ENCODE assay signal across 14 cellular contexts in genomic region chr10:84214046-84214572, GRCh38. TPM values are rescaled to one million over a fixed set of nuclear protein-coding genes. Genes with fewer than 3 reads are reported as not detected.
DNase-seq lines count a peak whose midpoint lies in the region; ATAC-seq and TF ChIP-seq lines count a peak whose summit lies in the region.
"Had no signal": no experiment of that assay in that cellular context is flagged by ENCODE, and none has a peak within 500 bp of the region (broad histone marks: within the 10 kb centered on the region; RNA-seq: fewer than 3 reads in every experiment).

No MANE protein-coding gene starts in this region.

- CTCF ChIA-PET in CD8-positive, alpha-beta T cell (lab: Charles Lee), result interaction anchor here (5.1 to 19.8 kb wide), 2 partner anchors 8 to 67 kb away, joined by 27 to 372 read pairs; partner anchors contain the start of gene GHITM
- CTCF ChIA-PET in OCI-LY7 (lab: Charles Lee; ENCODE audit: unreplicated experiment), result no interaction called here

- H3K4me3 ChIP-seq in CD8-positive, alpha-beta T cell (ENCODE audit: low read depth, low read length), result no peak overlapping the region
- peak overlapping the region; percentile 18 for H3K4me3 ChIP-seq in iPS-15b (ENCODE audit: low read depth, low read length)
- H3K4me3 ChIP-seq in OCI-LY7 (ENCODE audit: low read depth, low read length, poor library complexity, severe bottlenecking), result no peak overlapping the region
- H3K4me3 ChIP-seq: right lobe of liver, stomach had no signal

- H3K4me1 Mint-ChIP-seq in CD8-positive, alpha-beta T cell (ENCODE audit: low read depth), result no peaks in the 10 kb centered on the region

- TF ChIP-seq CTCF in CD8-positive, alpha-beta T cell (IDR thresholded peaks at IDR 0.05), result no peak
- no peak for TF ChIP-seq CTCF in OCI-LY7 (conservative IDR thresholded peaks at IDR 0.05; ENCODE audit: low read length)

- no peak overlapping the region for H3K27ac Mint-ChIP-seq in CD8-positive, alpha-beta T cell
- H3K27ac Mint-ChIP-seq: activated naive CD8-positive, alpha-beta T cell; T-helper 1 cell treated with Interleukin-12 subunit alpha and Interleukin-12 subunit beta and Interleukin-4 antibody, amounts not matched to agents 30 μg/mL and 1 μg/mL, for 36 hours had no signal

- no peaks in the 10 kb centered on the region for H4K20me1 ChIP-seq in OCI-LY7 (ENCODE audit: insufficient read depth, low read length)

- no peaks in the 10 kb centered on the region for H3K79me2 ChIP-seq in OCI-LY7 (ENCODE audit: insufficient read depth, low read depth, low read length)

- no peaks in the 10 kb centered on the region for H3K9me3 Mint-ChIP-seq in CD8-positive, alpha-beta T cell

- no peaks in the 10 kb centered on the region for H3K36me3 Mint-ChIP-seq in CD8-positive, alpha-beta T cell
- H3K36me3 Mint-ChIP-seq: activated naive CD8-positive, alpha-beta T cell had no signal

- H3K9me3 ChIP-seq in CD8-positive, alpha-beta T cell (ENCODE audit: low read length), result no peaks in the 10 kb centered on the region
- H3K9me3 ChIP-seq in iPS-15b (ENCODE audit: control insufficient read depth, insufficient read depth, low read length) (no peaks in the 10 kb centered on the region), OCI-LY7 (ENCODE audit: low read length) (no peaks in the 10 kb centered on the region)
- H3K9me3 ChIP-seq: right lobe of liver, stomach had no signal

- ATAC-seq in CD8-positive, alpha-beta T cell, result no peak
- ATAC-seq in GM18907 (IDR thresholded peaks at IDR 0.05; ENCODE audit: unreplicated experiment) (peak; percentile 24), HG03439 (IDR thresholded peaks at IDR 0.05; ENCODE audit: unreplicated experiment) (peak; percentile 16)

- no peak overlapping the region for H3K9ac ChIP-seq in iPS-15b (ENCODE audit: low read depth, low read length)

- DNase-seq in CD8-positive, alpha-beta T cell, result no peak
- DNase-seq in dedifferentiated amniotic fluid mesenchymal stem cell (ENCODE audit: extremely low spot score) (no peak), NCI-H748 treated with DMSO at 0.1 percent for 48 hours (lab: John Stamatoyannopoulos, UW) (no peak), OCI-LY7 (ENCODE audit: low spot score) (no peak)
- no peak for DNase-seq in stimulated activated CD8-positive, alpha-beta memory T cell treated with anti-CD3 and anti-CD28 coated beads, Interleukin-4, amount 100 ng/mL, for 48 hours
- DNase-seq: cerebellar nuclear complex, right lobe of liver, stomach had no signal

- H3K36me3 ChIP-seq in CD8-positive, alpha-beta T cell (ENCODE audit: insufficient read depth, low read length), result no peaks in the 10 kb centered on the region
- H3K36me3 ChIP-seq in iPS-15b (ENCODE audit: control insufficient read depth, insufficient read depth, low read length), result no peaks in the 10 kb centered on the region
- no peaks in the 10 kb centered on the region for H3K36me3 ChIP-seq in OCI-LY7 (ENCODE audit: insufficient read depth, low read length)
- H3K36me3 ChIP-seq: right lobe of liver, stomach had no signal

- H3K9me2 ChIP-seq in OCI-LY7 (ENCODE audit: insufficient read depth, low read length), result no peaks in the 10 kb centered on the region

- no peaks in the 10 kb centered on the region for H3K4me1 ChIP-seq in CD8-positive, alpha-beta T cell (ENCODE audit: insufficient read depth, low read length)
- H3K4me1 ChIP-seq in iPS-15b (ENCODE audit: control insufficient read depth, insufficient read depth, low read length) (no peaks in the 10 kb centered on the region), OCI-LY7 (ENCODE audit: insufficient read depth, low read length, poor library complexity, severe bottlenecking) (no peaks in the 10 kb centered on the region)
- H3K4me1 ChIP-seq: right lobe of liver, stomach had no signal

- H3K4me3 Mint-ChIP-seq in CD8-positive, alpha-beta T cell, result peak overlapping the region; percentile 43
- H3K4me3 Mint-ChIP-seq: activated naive CD8-positive, alpha-beta T cell; T-helper 1 cell treated with Interleukin-12 subunit alpha and Interleukin-12 subunit beta and Interleukin-4 antibody, amounts not matched to agents 30 μg/mL and 1 μg/mL, for 36 hours had no signal

- no peak overlapping the region for H3K27ac ChIP-seq in CD8-positive, alpha-beta T cell (ENCODE audit: low read depth, low read length)
- H3K27ac ChIP-seq in OCI-LY7 (ENCODE audit: low read depth, low read length, poor library complexity, severe bottlenecking), result no peak overlapping the region
- H3K27ac ChIP-seq: right lobe of liver, stomach had no signal

- BruUV-seq in OCI-LY7 (replicated peaks; lab: Mats Ljungman, UMichigan), result no TSS peak

- intact Hi-C loops in CD8-positive, alpha-beta T cell (cut with DNase I, micrococcal nuclease), result no loop called here
- intact Hi-C loops in OCI-LY7 (cut with micrococcal nuclease; ENCODE audit: unreplicated experiment), result no loop called here

- H3K27me3 ChIP-seq in CD8-positive, alpha-beta T cell (ENCODE audit: insufficient read depth, low read length), result no peaks in the 10 kb centered on the region
- peaks cover 2% of the 10 kb centered on the region for H3K27me3 ChIP-seq in iPS-15b (ENCODE audit: control insufficient read depth, insufficient read depth, low read length)
- H3K27me3 ChIP-seq: right lobe of liver, stomach had no signal

- no peaks in the 10 kb centered on the region for H3K27me3 Mint-ChIP-seq in CD8-positive, alpha-beta T cell (ENCODE audit: low read depth)
- H3K27me3 Mint-ChIP-seq: activated naive CD8-positive, alpha-beta T cell had no signal

- no peak overlapping the region for H3K4me2 ChIP-seq in OCI-LY7 (ENCODE audit: low read length)

- POLR2A ChIA-PET in CD8-positive, alpha-beta T cell (lab: Charles Lee), result no interaction called here
- POLR2A ChIA-PET in OCI-LY7 (lab: Charles Lee), result no interaction called here

- no peak overlapping the region for H2AFZ ChIP-seq in OCI-LY7 (ENCODE audit: low read length)

RNA-seq across cellular contexts. Expression of gene LRIT2, which starts 11.2 kb away (rescaled TPM):
- total RNA-seq in CD8-positive, alpha-beta T cell, result not detected
- total RNA-seq in OCI-LY7 (2014; rRNA removed; shearing (Covaris generic)), result not detected in 2 replicates
- total RNA-seq in OCI-LY7 (2022), result not detected in 2 replicates
- total RNA-seq: activated CD8-positive, alpha-beta memory T cell treated with anti-CD3 and anti-CD28 coated beads for 36 hours; right lobe of liver; stomach had no signal

RNA-seq across cellular contexts. Expression of gene CDHR1, which starts 19.8 kb away (rescaled TPM):
- total RNA-seq in CD8-positive, alpha-beta T cell, result 1 to 10 TPM; 1.5 to 1.7 TPM
- total RNA-seq in OCI-LY7 (2014; rRNA removed; shearing (Covaris generic)), result not detected in 2 replicates
- not detected in 2 replicates for total RNA-seq in OCI-LY7 (2022)

RNA-seq across cellular contexts. Expression of gene LRIT1, which starts 27.2 kb away (rescaled TPM):
- not detected for total RNA-seq in CD8-positive, alpha-beta T cell
- total RNA-seq in OCI-LY7 (2014; rRNA removed; shearing (Covaris generic)), result not detected in 2 replicates
- not detected in 2 replicates for total RNA-seq in OCI-LY7 (2022)
- total RNA-seq: activated CD8-positive, alpha-beta memory T cell treated with anti-CD3 and anti-CD28 coated beads for 36 hours; right lobe of liver; stomach had no signal

RNA-seq across cellular contexts. Expression of gene RGR, which starts 30.7 kb away (rescaled TPM):
- not detected for total RNA-seq in CD8-positive, alpha-beta T cell
- total RNA-seq in OCI-LY7 (2014; rRNA removed; shearing (Covaris generic)), result not detected in 2 replicates
- total RNA-seq in OCI-LY7 (2022), result not detected in 2 replicates
- total RNA-seq: activated CD8-positive, alpha-beta memory T cell treated with anti-CD3 and anti-CD28 coated beads for 36 hours; right lobe of liver; stomach had no signal

RNA-seq across cellular contexts. Expression of gene GPR15LG, which starts 40.5 kb away (rescaled TPM):
- total RNA-seq in CD8-positive, alpha-beta T cell, result not detected
- total RNA-seq in OCI-LY7 (2014; rRNA removed; shearing (Covaris generic)), result not detected in 2 replicates
- total RNA-seq in OCI-LY7 (2022), result not detected in 2 replicates
- total RNA-seq: activated CD8-positive, alpha-beta memory T cell treated with anti-CD3 and anti-CD28 coated beads for 36 hours; right lobe of liver had no signal
